20 cellular contexts compared by ENCODE assay signal in the genomic region with DNA sequence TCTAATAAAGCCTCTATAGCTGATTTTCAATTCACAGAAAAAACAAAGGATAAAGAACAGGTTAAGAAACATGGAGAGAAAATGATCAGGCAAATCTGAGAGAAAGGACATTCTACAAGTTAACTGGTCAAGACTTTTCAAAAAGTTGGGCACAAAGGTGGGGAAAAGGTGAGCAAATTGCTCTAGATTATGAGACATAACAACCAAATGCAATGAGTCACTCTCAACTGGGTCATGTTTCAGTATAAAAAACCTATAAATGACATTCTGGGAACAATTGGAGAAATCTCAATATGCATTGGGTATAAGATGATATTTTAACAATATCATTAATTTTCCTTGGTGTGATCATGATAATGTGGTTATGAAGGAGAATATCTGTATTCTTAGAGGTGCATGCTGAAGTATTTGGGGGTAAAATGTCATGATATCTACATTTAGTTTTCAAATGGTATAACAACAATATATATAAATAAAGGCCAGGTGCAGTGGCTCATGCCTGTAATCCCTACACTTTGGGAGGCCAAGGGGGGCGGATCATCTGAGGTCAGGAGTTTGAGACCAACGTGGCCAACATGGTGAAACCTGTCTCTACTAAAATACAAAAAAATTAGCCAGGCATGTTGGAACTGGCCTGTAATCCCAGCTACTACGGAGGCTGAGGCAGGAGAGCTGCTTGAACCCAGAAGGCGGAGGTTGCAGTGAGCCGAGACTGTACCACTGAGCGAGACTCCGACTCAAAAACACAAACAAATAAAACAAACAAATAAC. TPM values are rescaled to one million over a fixed set of nuclear protein-coding genes. Genes with fewer than 3 reads are reported as not detected.
DNase-seq lines count a peak whose midpoint lies in the region; ATAC-seq lines count a peak whose summit lies in the region.
"Had no signal": no experiment of that assay in that cellular context is flagged by ENCODE, and none has a peak within 500 bp of the region (broad histone marks: within the 10 kb centered on the region; RNA-seq: fewer than 3 reads in every experiment).

No MANE protein-coding gene starts in this region.

- peaks cover 18% of the 10 kb centered on the region for H3K4me1 Mint-ChIP-seq in activated CD4-positive, alpha-beta T cell treated with anti-CD3 and anti-CD28 coated beads for 36 hours

- no peaks in the 10 kb centered on the region for H3K27me3 Mint-ChIP-seq in activated CD4-positive, alpha-beta T cell treated with anti-CD3 and anti-CD28 coated beads for 36 hours

- H3K27ac Mint-ChIP-seq in activated CD4-positive, alpha-beta T cell treated with anti-CD3 and anti-CD28 coated beads for 36 hours: no peak overlapping the region

- no peak overlapping the region for H3K4me3 Mint-ChIP-seq in activated CD4-positive, alpha-beta T cell treated with anti-CD3 and anti-CD28 coated beads for 36 hours
- H3K4me3 Mint-ChIP-seq: natural killer cell had no signal

- peaks cover 12% of the 10 kb centered on the region for H3K36me3 Mint-ChIP-seq in activated CD4-positive, alpha-beta T cell treated with anti-CD3 and anti-CD28 coated beads for 36 hours (ENCODE audit: low read depth)
- H3K36me3 Mint-ChIP-seq: activated naive CD4-positive, alpha-beta T cell treated with anti-CD3 and anti-CD28 coated beads, Interleukin-2, amount 50 U/mL, for 72 hours; natural killer cell had no signal

- POLR2A ChIA-PET in activated CD4-positive, alpha-beta T cell treated with anti-CD3 and anti-CD28 coated beads for 36 hours (lab: Charles Lee): no interaction called here

- no peaks in the 10 kb centered on the region for H3K9me3 Mint-ChIP-seq in activated CD4-positive, alpha-beta T cell treated with anti-CD3 and anti-CD28 coated beads for 36 hours (ENCODE audit: low read depth)
- H3K9me3 Mint-ChIP-seq: activated naive CD4-positive, alpha-beta T cell treated with anti-CD3 and anti-CD28 coated beads, Interleukin-2, amount 50 U/mL, for 72 hours; natural killer cell had no signal

- ATAC-seq in activated CD4-positive, alpha-beta T cell treated with anti-CD3 and anti-CD28 coated beads for 36 hours: peak; percentile 23
- ATAC-seq: natural killer cell, right lobe of liver had no signal

- intact Hi-C loops in activated CD4-positive, alpha-beta T cell treated with anti-CD3 and anti-CD28 coated beads for 36 hours (cut with DNase I, micrococcal nuclease): no loop called here

- CTCF ChIA-PET in activated CD4-positive, alpha-beta T cell treated with anti-CD3 and anti-CD28 coated beads for 36 hours (lab: Charles Lee): no interaction called here

- DNase-seq in activated CD4-positive, alpha-beta T cell treated with anti-CD3 and anti-CD28 coated beads for 36 hours: no peak
- DNase-seq in activated CD4-positive, alpha-beta T cell treated with anti-CD3 and anti-CD28 coated beads, Interleukin-2, amount 50 U/mL, for 4 hours: no peak
- DNase-seq in M059J (ENCODE audit: low read depth): peak; percentile 72
- DNase-seq in dermis blood vessel endothelial cell: peak; percentile 1
- peak; percentile 54 for DNase-seq in renal cortical epithelial cell (ENCODE audit: low read depth)
- DNase-seq in RPMI8226: no peak
- DNase-seq in putamen (ENCODE audit: low spot score): no peak
- DNase-seq in cerebellar nuclear complex (lab: John Stamatoyannopoulos, UW): no peak
- DNase-seq: activated CD4-positive, CD25-positive, alpha-beta regulatory T cell treated with anti-CD3 and anti-CD28 coated beads, Interleukin-2, amount 50 U/mL, for 72 hours; COR-L47; midbrain; natural killer cell; NCI-H146; NCI-H2171; NCI-H526 treated with DMSO at 0.1 percent for 48 hours; ovary; right lobe of liver; Right ventricle myocardium superior; upper lobe of left lung had no signal

RNA-seq across cellular contexts. Expression of gene ANKRD13C, which starts 27.0 kb away (rescaled TPM):
- 10 to 100 TPM; 13.9 TPM for total RNA-seq in activated CD4-positive, alpha-beta T cell treated with anti-CD3 and anti-CD28 coated beads for 36 hours
- total RNA-seq in M059J (2014; rRNA removed; shearing (Covaris generic)): 33.6 and 33.7 TPM in 2 replicates
- 25.9 and 27.6 TPM in 2 replicates for total RNA-seq in dermis blood vessel endothelial cell
- 34.2 and 34.7 TPM in 2 replicates for total RNA-seq in renal cortical epithelial cell

Comparison
In these comparisons a context has a peak if more than half of its experiments do, and no peak if none do; other contexts are left out.
1. DNase-seq: peak in M059J (single experiment), dermis blood vessel endothelial cell (single experiment) and renal cortical epithelial cell (single experiment); none in activated CD4-positive, alpha-beta T cell treated with anti-CD3 and anti-CD28 coated beads for 36 hours (single experiment), activated CD4-positive, alpha-beta T cell treated with anti-CD3 and anti-CD28 coated beads, Interleukin-2, amount 50 U/mL, for 4 hours (0 of 2), RPMI8226 (single experiment), putamen (single experiment) and cerebellar nuclear complex (0 of 2).